In the genomic region with DNA sequence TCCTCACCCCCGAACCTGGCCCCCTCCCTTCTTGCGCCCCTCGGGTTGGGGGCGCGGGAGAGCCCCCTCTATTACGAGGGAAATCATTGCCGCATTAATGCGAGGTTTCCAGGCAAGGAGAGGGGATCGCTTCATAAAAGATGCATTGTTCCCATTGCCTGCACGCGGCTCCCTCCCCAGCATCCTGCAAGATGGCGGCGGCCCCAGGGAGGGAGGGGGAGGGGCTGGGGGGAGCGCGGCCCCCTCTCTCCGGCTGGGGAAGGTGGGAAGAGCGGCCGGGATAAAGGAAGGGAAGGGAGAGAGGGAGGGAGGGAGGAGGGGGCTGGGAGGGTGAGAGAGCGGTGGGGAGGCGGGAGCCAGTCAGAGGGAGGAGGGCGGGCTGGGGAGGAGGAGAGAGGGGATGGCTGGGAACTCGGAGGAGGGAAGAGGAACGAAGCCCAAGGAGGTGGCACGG, we compare ENCODE assay signal across 8 cellular contexts. TPM values are rescaled to one million over a fixed set of nuclear protein-coding genes. Genes with fewer than 3 reads are reported as not detected.
DNase-seq lines count a peak whose midpoint lies in the region; ATAC-seq and TF ChIP-seq lines count a peak whose summit lies in the region.
"Not testable (repeated sequence)": the region's sequence is repeated elsewhere in the genome, so short reads cannot be mapped to it uniquely, and the experiment has no call there.

No MANE protein-coding gene starts in this region.

- H3K4me1 Mint-ChIP-seq in H9: not testable (repeated sequence)
- H3K4me1 Mint-ChIP-seq in activated CD8-positive, alpha-beta memory T cell treated with anti-CD3 and anti-CD28 coated beads, Interleukin-2, amount 10 ng/mL, durations not matched to agents 7 days and 5 days: peaks cover 11% of the 10 kb centered on the region
- H3K4me1 Mint-ChIP-seq in naive thymus-derived CD8-positive, alpha-beta T cell: peaks cover 1 to 16% (median 9%) of the 10 kb centered on the region in 4 donors

- H3K4me2 ChIP-seq in H9 (ENCODE audit: insufficient read depth, insufficient read length, low read length): not testable (repeated sequence)
- H3K4me2 ChIP-seq in hepatocyte: peak overlapping the region; percentile 76

- not testable (repeated sequence) for H3T11ph ChIP-seq in H9 (ENCODE audit: low read length)

- H3K18ac ChIP-seq in H9 (ENCODE audit: insufficient read length, low read depth, low read length): not testable (repeated sequence)

- not testable (repeated sequence) for H2AK5ac ChIP-seq in H9 (ENCODE audit: insufficient read length, low read length)

- intact Hi-C loops in spleen (cut with DNase I; ENCODE audit: low total_unique reads): not testable (repeated sequence)

- H3K4me1 ChIP-seq in H9 (ENCODE audit: insufficient read depth, low read length); ectodermal cell (ENCODE audit: control insufficient read depth, insufficient read depth, low read length); hepatocyte (ENCODE audit: insufficient read depth): not testable (repeated sequence)
- H3K4me1 ChIP-seq in spleen: peaks cover 4 to 17% (median 6%) of the 10 kb centered on the region in 6 donors

- H4K5ac ChIP-seq in H9 (ENCODE audit: insufficient read length, low read depth, low read length): not testable (repeated sequence)

- TF ChIP-seq POLR2A in spleen (IDR thresholded peaks at IDR 0.05): not testable (repeated sequence)

- peak; percentile 80 for DNase-seq in Ammon's horn (ENCODE audit: low spot score)
- DNase-seq in H9: peak; percentile 93
- DNase-seq in NCI-H510A treated with DMSO at 0.1 percent for 48 hours (lab: John Stamatoyannopoulos, UW): peak; percentile 8
- DNase-seq in activated CD8-positive, alpha-beta memory T cell treated with anti-CD3 and anti-CD28 coated beads, Interleukin-2, amount 10 ng/mL, durations not matched to agents 7 days and 5 days; spleen: not testable (repeated sequence)
- peak; percentile 73 for DNase-seq in hepatocyte (ENCODE audit: low spot score)
- DNase-seq in naive thymus-derived CD8-positive, alpha-beta T cell: peak in 3 of 10 donors; percentile 30 to 39 (median 32)

- WGBS in H9 (ENCODE audit: extremely low coverage, insufficient read length, low lambda C conversion rate): no CpG with 5 or more reads among the region's 24 CpGs
- 0% methylated on average over 6 to 10 of the region's 24 CpGs for WGBS in ectodermal cell, 2 experiments
- WGBS in hepatocyte (ENCODE audit: low lambda C conversion rate, missing lambda C conversion rate): 0% methylated on average over 6 of the region's 24 CpGs
- WGBS in spleen, 5 donors: 0 to 1% (median 0%) methylated on average over 1 to 18 of the region's 24 CpGs

- 0 out of 7 replicates have a peak overlapping the region, but pooled peaks of 1 of the 3 experiments have one; percentile 67 for H3K27ac Mint-ChIP-seq in H9
- peak overlapping the region; percentile 66 for H3K27ac Mint-ChIP-seq in activated CD8-positive, alpha-beta memory T cell treated with anti-CD3 and anti-CD28 coated beads, Interleukin-2, amount 10 ng/mL, durations not matched to agents 7 days and 5 days
- H3K27ac Mint-ChIP-seq in naive thymus-derived CD8-positive, alpha-beta T cell: peak overlapping the region in 2 of 10 donors; percentile 64 to 71

- not testable (repeated sequence) for H3K79me1 ChIP-seq in H9 (ENCODE audit: insufficient read depth, low read depth, low read length, poor library complexity, severe bottlenecking)

- H3K4me3 Mint-ChIP-seq in H9: peak overlapping the region; percentile 71 to 73
- peak overlapping the region; percentile 40 for H3K4me3 Mint-ChIP-seq in activated CD8-positive, alpha-beta memory T cell treated with anti-CD3 and anti-CD28 coated beads, Interleukin-2, amount 10 ng/mL, durations not matched to agents 7 days and 5 days
- peak overlapping the region in 7 of 10 donors; percentile 26 to 71 (median 59) for H3K4me3 Mint-ChIP-seq in naive thymus-derived CD8-positive, alpha-beta T cell

- CTCF ChIA-PET in activated CD8-positive, alpha-beta memory T cell treated with anti-CD3 and anti-CD28 coated beads, Interleukin-2, amount 10 ng/mL, durations not matched to agents 7 days and 5 days (lab: Charles Lee): not testable (repeated sequence)

- peak; percentile 21 for ATAC-seq in activated CD8-positive, alpha-beta memory T cell treated with anti-CD3 and anti-CD28 coated beads, Interleukin-2, amount 10 ng/mL, durations not matched to agents 7 days and 5 days
- ATAC-seq in naive thymus-derived CD8-positive, alpha-beta T cell: peak; percentile 29 to 43

- not testable (repeated sequence) for H3K23me2 ChIP-seq in H9 (ENCODE audit: insufficient read length, low read depth, low read length, poor library complexity, severe bottlenecking)

- H2BK20ac ChIP-seq in H9 (ENCODE audit: low read depth, low read length, poor library complexity, severe bottlenecking): not testable (repeated sequence)

- peak overlapping the region; percentile 39 for H3K4me3 ChIP-seq in ectodermal cell (ENCODE audit: insufficient read depth, low read depth, low read length)
- H3K4me3 ChIP-seq in hepatocyte: peak overlapping the region; percentile 42
- peak overlapping the region; percentile 14 to 70 (median 44) for H3K4me3 ChIP-seq in spleen

- H2BK12ac ChIP-seq in H9 (ENCODE audit: insufficient read length, low read depth, low read length): not testable (repeated sequence)

- not testable (repeated sequence) for H3K79me2 ChIP-seq in H9 (ENCODE audit: insufficient read depth, low read length); hepatocyte

- H3K14ac ChIP-seq in H9 (ENCODE audit: insufficient read depth, low read length): not testable (repeated sequence)

- not testable (repeated sequence) for H3K9ac ChIP-seq in H9 (ENCODE audit: extremely low read depth, insufficient read length, low read length)

- not testable (repeated sequence) for H4K91ac ChIP-seq in H9 (ENCODE audit: insufficient read length, low read depth, low read length)

- not testable (repeated sequence) for H2BK15ac ChIP-seq in H9 (ENCODE audit: low read depth, low read length)

- not testable (repeated sequence) for H2BK5ac ChIP-seq in H9 (ENCODE audit: insufficient read length, low read length)

- not testable (repeated sequence) for H3K23ac ChIP-seq in H9 (ENCODE audit: insufficient read length, low read depth, low read length)

- H4K20me1 ChIP-seq in H9 (ENCODE audit: control insufficient read depth, insufficient read depth, insufficient read length); hepatocyte (ENCODE audit: insufficient read depth, poor library complexity, severe bottlenecking): not testable (repeated sequence)

- H3K27me3 Mint-ChIP-seq in H9 (ENCODE audit: low read depth); activated CD8-positive, alpha-beta memory T cell treated with anti-CD3 and anti-CD28 coated beads, Interleukin-2, amount 10 ng/mL, durations not matched to agents 7 days and 5 days; naive thymus-derived CD8-positive, alpha-beta T cell: not testable (repeated sequence)

- not testable (repeated sequence) for H4K8ac ChIP-seq in H9 (replicated peaks; ENCODE audit: insufficient read length, low read depth, low read length)

- H3K27me3 ChIP-seq in H9 (ENCODE audit: insufficient read depth, low read length); ectodermal cell (ENCODE audit: control insufficient read depth, insufficient read depth, low read length, poor library complexity, severe bottlenecking); hepatocyte; spleen (replicated peaks in 1 of 7): not testable (repeated sequence)

- H3K36me3 Mint-ChIP-seq in H9 (ENCODE audit: insufficient read depth in 1 of 3, low read depth in 3 of 3); activated CD8-positive, alpha-beta memory T cell treated with anti-CD3 and anti-CD28 coated beads, Interleukin-2, amount 10 ng/mL, durations not matched to agents 7 days and 5 days; naive thymus-derived CD8-positive, alpha-beta T cell: not testable (repeated sequence)

- not testable (repeated sequence) for H3K56ac ChIP-seq in H9 (ENCODE audit: insufficient read length, low read depth, low read length)

- not testable (repeated sequence) for H3K9me2 ChIP-seq in hepatocyte (replicated peaks; ENCODE audit: insufficient read depth)

- H3K9me3 ChIP-seq in H9 (ENCODE audit: control insufficient read depth, low read depth, low read length); ectodermal cell (ENCODE audit: control insufficient read depth, low read length); hepatocyte (ENCODE audit: low read depth); spleen: not testable (repeated sequence)

- not testable (repeated sequence) for H3K36me3 ChIP-seq in ectodermal cell (ENCODE audit: control insufficient read depth, insufficient read depth, low read length); hepatocyte (replicated peaks; ENCODE audit: insufficient read depth, low read depth); spleen

- not testable (repeated sequence) for H2BK120ac ChIP-seq in H9 (ENCODE audit: low read depth, low read length, poor library complexity, severe bottlenecking)

- H3K4ac ChIP-seq in H9 (ENCODE audit: low read depth, low read length): not testable (repeated sequence)

- not testable (repeated sequence) for TF ChIP-seq CTCF in H9 (conservative IDR thresholded peaks at IDR 0.05); hepatocyte (IDR thresholded peaks at IDR 0.05; ENCODE audit: poor library complexity); spleen (IDR thresholded peaks at IDR 0.05 in 8 of 11, conservative IDR thresholded peaks at IDR 0.05 in 3 of 11)

- H3K9me3 Mint-ChIP-seq in H9; activated CD8-positive, alpha-beta memory T cell treated with anti-CD3 and anti-CD28 coated beads, Interleukin-2, amount 10 ng/mL, durations not matched to agents 7 days and 5 days (ENCODE audit: low read depth); naive thymus-derived CD8-positive, alpha-beta T cell: not testable (repeated sequence)

- not testable (repeated sequence) for H3K27ac ChIP-seq in H9 (ENCODE audit: insufficient read length, low read depth, low read length)
- H3K27ac ChIP-seq in ectodermal cell (ENCODE audit: insufficient read depth, low read depth, low read length, poor library complexity, severe bottlenecking) (peak overlapping the region; percentile 77), hepatocyte (peak overlapping the region; percentile 29), spleen (peak overlapping the region in 6 of 8 donors; percentile 47 to 76 (median 61))

- H2AFZ ChIP-seq in H9 (ENCODE audit: low read length): not testable (repeated sequence)
- peak overlapping the region; percentile 86 for H2AFZ ChIP-seq in hepatocyte

- POLR2A ChIA-PET in naive thymus-derived CD8-positive, alpha-beta T cell (lab: Charles Lee): not testable (repeated sequence)

RNA-seq across cellular contexts. Expression of gene RHOT1, which starts 58.3 kb away (rescaled TPM):
- 24.4 and 24.9 TPM in 2 replicates for total RNA-seq in H9 (2021)
- 10 to 100 TPM; 25.7 to 28.2 TPM for total RNA-seq in activated CD8-positive, alpha-beta memory T cell treated with anti-CD3 and anti-CD28 coated beads, Interleukin-2, amount 10 ng/mL, durations not matched to agents 7 days and 5 days
- 36.8 TPM for polyA plus RNA-seq in ectodermal cell (2013, experiment 1 of 4)
- polyA plus RNA-seq in ectodermal cell (2013, experiment 2 of 4): 32.9 TPM
- polyA plus RNA-seq in ectodermal cell (2013, experiment 3 of 4): 27.9 TPM
- 34.2 TPM for polyA plus RNA-seq in ectodermal cell (2013, experiment 4 of 4)
- total RNA-seq in hepatocyte: 36.9 and 38.4 TPM in 2 replicates
- polyA plus RNA-seq in hepatocyte: 22.6 and 23.9 TPM in 2 replicates
- total RNA-seq in naive thymus-derived CD8-positive, alpha-beta T cell: 10 to 100 TPM; 32.2 to 35.6 TPM
- 10 to 100 TPM; 17.8 to 26.7 (median 24.7) TPM for polyA plus RNA-seq in naive thymus-derived CD8-positive, alpha-beta T cell
- 10 to 100 TPM; 30.1 to 57.1 (median 35.3) TPM for total RNA-seq in spleen
- polyA plus RNA-seq in spleen: 10 to 100 TPM; 21.2 to 25.7 (median 25.1) TPM
